In the genomic region with DNA sequence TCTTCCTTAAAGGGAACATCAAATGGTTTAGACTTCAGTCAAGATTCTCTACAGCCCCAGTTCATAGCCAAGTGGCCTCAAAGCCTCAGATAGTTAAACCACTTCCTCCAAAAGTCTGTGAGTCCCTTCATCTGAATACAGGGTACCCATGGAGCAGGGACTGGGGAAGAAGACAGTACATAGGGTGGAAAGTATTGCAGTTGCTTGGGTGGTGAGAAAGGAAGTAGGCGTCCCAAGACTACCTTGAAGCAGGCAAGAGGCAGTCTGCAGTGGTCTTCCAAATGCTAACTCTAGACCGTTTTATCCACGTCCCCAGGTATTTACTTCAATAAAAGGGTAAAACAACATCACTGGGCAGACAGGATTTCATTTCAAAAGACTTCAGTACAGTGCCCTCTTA, we compare ENCODE assay signal across 8 cellular contexts. TPM values are rescaled to one million over a fixed set of nuclear protein-coding genes. Genes with fewer than 3 reads are reported as not detected.
A peak's percentile ranks its signal among the peaks of the same experiment; 100 is the strongest.
DNase-seq lines count a peak whose midpoint lies in the region; ATAC-seq and TF ChIP-seq lines count a peak whose summit lies in the region.

No MANE protein-coding gene starts in this region.

- no peaks in the 10 kb centered on the region for H3K79me2 ChIP-seq in SU-DHL-6 (ENCODE audit: insufficient read depth, low read length)
- peaks cover 66% of the 10 kb centered on the region for H3K79me2 ChIP-seq in osteoblast (ENCODE audit: insufficient read depth, low read length)

- no peaks in the 10 kb centered on the region for H4K20me1 ChIP-seq in SU-DHL-6 (ENCODE audit: low read depth, low read length)
- peaks cover 35% of the 10 kb centered on the region for H4K20me1 ChIP-seq in osteoblast (ENCODE audit: insufficient read depth, low read length)

- DNase-seq in NOMO-1 (lab: John Stamatoyannopoulos, UW; ENCODE audit: unreplicated experiment in 2 of 2) (peak; percentile 35 to 55), NOMO-1 treated with dmso at 0.1 percent for 144 hours (lab: John Stamatoyannopoulos, UW; ENCODE audit: unreplicated experiment) (no peak), osteoblast (ENCODE audit: insufficient read length, low spot score, missing footprints) (no peak)
- peak; percentile 24 for DNase-seq in effector CD4-positive, alpha-beta T cell

- no peak for TF ChIP-seq CTCF in SU-DHL-6 (IDR thresholded peaks at IDR 0.05; ENCODE audit: insufficient read depth, low read length, poor library complexity, severe bottlenecking)
- TF ChIP-seq CTCF in osteoblast (IDR thresholded peaks at IDR 0.05; ENCODE audit: extremely low read depth, low read depth, low read length): no peak

- H3K9me2 ChIP-seq in SU-DHL-6 (replicated peaks; ENCODE audit: insufficient read depth, low read length): no peaks in the 10 kb centered on the region

- H3K9me3 ChIP-seq in SU-DHL-6 (ENCODE audit: insufficient read depth, low read length) (no peaks in the 10 kb centered on the region), osteoblast (ENCODE audit: low read depth, low read length) (no peaks in the 10 kb centered on the region)

- H3K4me3 ChIP-seq in SU-DHL-6 (ENCODE audit: insufficient read depth, low read length, poor library complexity, severe bottlenecking): no peak overlapping the region
- peak overlapping the region; percentile 86 for H3K4me3 ChIP-seq in osteoblast (ENCODE audit: insufficient read depth, low read length)

- H3K36me3 ChIP-seq in SU-DHL-6 (ENCODE audit: low read length) (no peaks in the 10 kb centered on the region), osteoblast (ENCODE audit: insufficient read depth, low read length) (no peaks in the 10 kb centered on the region)

- no peak for ATAC-seq in GM21825 (IDR thresholded peaks at IDR 0.05; ENCODE audit: unreplicated experiment)
- no peak for ATAC-seq in HG02973 (IDR thresholded peaks at IDR 0.05; ENCODE audit: unreplicated experiment)
- ATAC-seq in HG02970 (IDR thresholded peaks at IDR 0.05; ENCODE audit: low FRiP score, unreplicated experiment): no peak

- H3K27ac ChIP-seq in SU-DHL-6 (ENCODE audit: low read depth, low read length): no peak overlapping the region
- peak overlapping the region; percentile 82 for H3K27ac ChIP-seq in osteoblast (ENCODE audit: low read depth, low read length)

- 0 out of 2 replicates have a peak, but pooled peaks cover 5% of the 10 kb centered on the region for H3F3A ChIP-seq in SU-DHL-6 (ENCODE audit: insufficient read depth)

- H2AFZ ChIP-seq in SU-DHL-6 (ENCODE audit: low read depth, low read length, severe bottlenecking) (no peak overlapping the region), osteoblast (ENCODE audit: low read length) (no peak overlapping the region)

- H3K9ac ChIP-seq in SU-DHL-6 (ENCODE audit: low read length): no peak overlapping the region

- peak overlapping the region; percentile 57 for H3K4me2 ChIP-seq in SU-DHL-6 (ENCODE audit: low read depth, low read length, poor library complexity, severe bottlenecking)
- peak overlapping the region; percentile 90 for H3K4me2 ChIP-seq in osteoblast (ENCODE audit: insufficient read depth, low read length)

- H3K27me3 ChIP-seq in SU-DHL-6 (ENCODE audit: low read length) (no peaks in the 10 kb centered on the region), osteoblast (ENCODE audit: insufficient read depth, low read length) (no peaks in the 10 kb centered on the region)

- peaks cover 27% of the 10 kb centered on the region for H3K4me1 ChIP-seq in osteoblast (ENCODE audit: insufficient read depth, low read length)

RNA-seq across cellular contexts. Expression of a gene that starts 2.0 kb away (rescaled TPM):
- 104 and 106 TPM in 2 replicates for total RNA-seq in osteoblast

Comparison
In these comparisons a context has a peak if more than half of its experiments do, and no peak if none do; other contexts are left out.
1. DNase-seq: peak in NOMO-1 (2 of 2) and effector CD4-positive, alpha-beta T cell (single experiment); none in NOMO-1 treated with dmso at 0.1 percent for 144 hours (single experiment) and osteoblast (single experiment).